Comparison of ENCODE assay signal across 22 cellular contexts in the genomic region with DNA sequence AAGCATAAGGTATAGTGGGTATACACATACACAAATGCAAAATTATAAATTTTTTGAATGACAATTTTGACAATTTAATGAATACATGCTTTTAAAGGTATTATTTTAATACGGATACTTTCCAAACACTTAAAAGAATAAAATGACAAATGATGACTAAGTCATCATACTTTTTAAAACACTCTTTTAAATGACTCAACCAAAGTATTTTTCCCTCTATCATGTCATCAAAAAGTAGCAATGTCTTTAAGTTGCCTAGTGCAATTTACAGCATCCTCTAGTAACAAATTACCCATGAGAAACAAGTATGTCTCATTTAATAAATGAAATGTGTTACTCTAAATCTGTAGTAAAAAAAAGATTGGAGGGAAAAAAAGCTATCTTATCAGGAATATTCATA.
DNase-seq lines count a peak whose midpoint lies in the region; ATAC-seq lines count a peak whose summit lies in the region.
"Had no signal": no experiment of that assay in that cellular context is flagged by ENCODE, and none has a peak within 500 bp of the region (broad histone marks: within the 10 kb centered on the region; RNA-seq: fewer than 3 reads in every experiment).

No MANE protein-coding gene starts in this region.

- CTCF ChIA-PET in activated CD4-positive, alpha-beta memory T cell treated with anti-CD3 and anti-CD28 coated beads for 36 hours (lab: Charles Lee): interaction anchor here (1.1 kb wide), 1 partner anchor 186 kb away, joined by 3 read pairs; no protein-coding TSS in a partner anchor
- CTCF ChIA-PET in activated CD4-positive, alpha-beta memory T cell treated with anti-CD3 and anti-CD28 coated beads, Interleukin-2, amount 10 ng/mL, durations not matched to agents 7 days and 5 days (lab: Charles Lee): no interaction called here

- intact Hi-C loops in activated CD4-positive, alpha-beta memory T cell treated with anti-CD3 and anti-CD28 coated beads for 36 hours (cut with micrococcal nuclease): loop anchor here (1.0 kb wide), 1 partner anchor 17 kb away; no protein-coding TSS in a partner anchor

- no peak overlapping the region for H3K4me3 ChIP-seq in HAP-1
- H3K4me3 ChIP-seq: GM23248 had no signal

- H3K4me1 ChIP-seq in HAP-1: no peaks in the 10 kb centered on the region; the same call in 1 of the 2 replicates

- ATAC-seq in stimulated activated naive CD8-positive, alpha-beta T cell treated with anti-CD3 and anti-CD28 coated beads, Interleukin-15, Interleukin-2, amounts not matched to agents 100 U/mL and 50 U/mL, for 24 hours: no peak
- ATAC-seq in GM18511 (IDR thresholded peaks at IDR 0.05; ENCODE audit: unreplicated experiment): no peak
- ATAC-seq: CD8-positive, alpha-beta T cell had no signal

- no peaks in the 10 kb centered on the region for H3K9me3 ChIP-seq in HAP-1

- H3K4me3 Mint-ChIP-seq in activated CD4-positive, alpha-beta memory T cell treated with anti-CD3 and anti-CD28 coated beads for 36 hours: no peak overlapping the region
- no peak overlapping the region for H3K4me3 Mint-ChIP-seq in activated CD4-positive, alpha-beta memory T cell treated with anti-CD3 and anti-CD28 coated beads, Interleukin-2, amount 10 ng/mL, durations not matched to agents 7 days and 5 days
- H3K4me3 Mint-ChIP-seq in stimulated activated naive CD8-positive, alpha-beta T cell treated with anti-CD3 and anti-CD28 coated beads, Interleukin-15, Interleukin-2, amounts not matched to agents 100 ng/mL and 50 ng/mL, for 24 hours: no peak overlapping the region
- H3K4me3 Mint-ChIP-seq: CD8-positive, alpha-beta T cell had no signal

- peak overlapping the region; percentile 75 for H3K27ac ChIP-seq in epithelial cell of prostate
- H3K27ac ChIP-seq: GM23248 had no signal

- in situ Hi-C loops in HAP-1 (cut with MboI; ENCODE audit: low sequenced_read_pairs): no loop called here

- H3K9me3 Mint-ChIP-seq in activated CD4-positive, alpha-beta memory T cell treated with anti-CD3 and anti-CD28 coated beads for 36 hours: no peaks in the 10 kb centered on the region
- H3K9me3 Mint-ChIP-seq in activated CD4-positive, alpha-beta memory T cell treated with anti-CD3 and anti-CD28 coated beads, Interleukin-2, amount 10 ng/mL, durations not matched to agents 7 days and 5 days: peaks cover 2% of the 10 kb centered on the region
- no peaks in the 10 kb centered on the region for H3K9me3 Mint-ChIP-seq in stimulated activated naive CD8-positive, alpha-beta T cell treated with anti-CD3 and anti-CD28 coated beads, Interleukin-15, Interleukin-2, amounts not matched to agents 100 ng/mL and 50 ng/mL, for 24 hours
- H3K9me3 Mint-ChIP-seq: CD8-positive, alpha-beta T cell had no signal

- peaks cover 47% of the 10 kb centered on the region for H3K4me1 Mint-ChIP-seq in activated CD4-positive, alpha-beta memory T cell treated with anti-CD3 and anti-CD28 coated beads for 36 hours (ENCODE audit: low read depth)
- peaks cover 30% of the 10 kb centered on the region for H3K4me1 Mint-ChIP-seq in activated CD4-positive, alpha-beta memory T cell treated with anti-CD3 and anti-CD28 coated beads, Interleukin-2, amount 10 ng/mL, durations not matched to agents 7 days and 5 days
- H3K4me1 Mint-ChIP-seq in stimulated activated naive CD8-positive, alpha-beta T cell treated with anti-CD3 and anti-CD28 coated beads, Interleukin-15, Interleukin-2, amounts not matched to agents 100 ng/mL and 50 ng/mL, for 24 hours (ENCODE audit: low read depth): peaks cover 43% of the 10 kb centered on the region

- no peaks in the 10 kb centered on the region for H3K27me3 ChIP-seq in HAP-1 (ENCODE audit: low read depth)

- POLR2A ChIA-PET in activated CD4-positive, alpha-beta memory T cell treated with anti-CD3 and anti-CD28 coated beads for 36 hours (lab: Charles Lee): no interaction called here
- POLR2A ChIA-PET in activated CD4-positive, alpha-beta memory T cell treated with anti-CD3 and anti-CD28 coated beads, Interleukin-2, amount 10 ng/mL, durations not matched to agents 7 days and 5 days (lab: Charles Lee): interaction anchor here (1.1 kb wide), 1 partner anchor 17 kb away, joined by 4 read pairs; no protein-coding TSS in a partner anchor

- peak overlapping the region; percentile 61 for H3K27ac Mint-ChIP-seq in activated CD4-positive, alpha-beta memory T cell treated with anti-CD3 and anti-CD28 coated beads for 36 hours
- no peak overlapping the region for H3K27ac Mint-ChIP-seq in activated CD4-positive, alpha-beta memory T cell treated with anti-CD3 and anti-CD28 coated beads, Interleukin-2, amount 10 ng/mL, durations not matched to agents 7 days and 5 days
- peak overlapping the region; percentile 37 for H3K27ac Mint-ChIP-seq in stimulated activated naive CD8-positive, alpha-beta T cell treated with anti-CD3 and anti-CD28 coated beads, Interleukin-15, Interleukin-2, amounts not matched to agents 100 ng/mL and 50 ng/mL, for 24 hours
- H3K27ac Mint-ChIP-seq: CD8-positive, alpha-beta T cell had no signal

- H3K36me3 ChIP-seq in HAP-1 (replicated peaks): no peaks in the 10 kb centered on the region

- no peak for DNase-seq in activated CD4-positive, alpha-beta memory T cell treated with anti-CD3 and anti-CD28 coated beads for 36 hours
- DNase-seq in activated CD4-positive, alpha-beta memory T cell treated with anti-CD3 and anti-CD28 coated beads, Interleukin-2, amount 10 ng/mL, durations not matched to agents 7 days and 5 days: no peak
- DNase-seq in stimulated activated naive CD8-positive, alpha-beta T cell treated with anti-CD3 and anti-CD28 coated beads, Interleukin-15, Interleukin-2, amounts not matched to agents 100 U/mL and 50 U/mL, for 24 hours: no peak
- no peak for DNase-seq in epithelial cell of prostate (ENCODE audit: low read depth, low spot score)
- no peak for DNase-seq in cerebellar nuclear complex (lab: John Stamatoyannopoulos, UW)
- no peak for DNase-seq in HAP-1 (ENCODE audit: low spot score in 2 of 2)
- DNase-seq: 8988T; C1 segment of cervical spinal cord; CD8-positive, alpha-beta T cell; DND-41; GM23248; HCEC 1CT; KG1; NCI-H1105; NCI-H146; NCI-H2029; NCI-H226; NCI-H510A treated with DMSO at 0.1 percent for 48 hours; NCI-H748 treated with DMSO at 0.1 percent for 48 hours; SIG-M5 had no signal

- no peaks in the 10 kb centered on the region for H3K27me3 Mint-ChIP-seq in activated CD4-positive, alpha-beta memory T cell treated with anti-CD3 and anti-CD28 coated beads for 36 hours
- no peaks in the 10 kb centered on the region for H3K27me3 Mint-ChIP-seq in activated CD4-positive, alpha-beta memory T cell treated with anti-CD3 and anti-CD28 coated beads, Interleukin-2, amount 10 ng/mL, durations not matched to agents 7 days and 5 days
- H3K27me3 Mint-ChIP-seq in stimulated activated naive CD8-positive, alpha-beta T cell treated with anti-CD3 and anti-CD28 coated beads, Interleukin-15, Interleukin-2, amounts not matched to agents 100 ng/mL and 50 ng/mL, for 24 hours: no peaks in the 10 kb centered on the region

- peaks cover 25% of the 10 kb centered on the region for H3K36me3 Mint-ChIP-seq in activated CD4-positive, alpha-beta memory T cell treated with anti-CD3 and anti-CD28 coated beads for 36 hours
- peaks cover 60% of the 10 kb centered on the region for H3K36me3 Mint-ChIP-seq in activated CD4-positive, alpha-beta memory T cell treated with anti-CD3 and anti-CD28 coated beads, Interleukin-2, amount 10 ng/mL, durations not matched to agents 7 days and 5 days (ENCODE audit: low read depth)
- peaks cover 21% of the 10 kb centered on the region for H3K36me3 Mint-ChIP-seq in stimulated activated naive CD8-positive, alpha-beta T cell treated with anti-CD3 and anti-CD28 coated beads, Interleukin-15, Interleukin-2, amounts not matched to agents 100 ng/mL and 50 ng/mL, for 24 hours (ENCODE audit: low read depth)
